ENCODE assay signal across 1 cellular context in the genomic region with DNA sequence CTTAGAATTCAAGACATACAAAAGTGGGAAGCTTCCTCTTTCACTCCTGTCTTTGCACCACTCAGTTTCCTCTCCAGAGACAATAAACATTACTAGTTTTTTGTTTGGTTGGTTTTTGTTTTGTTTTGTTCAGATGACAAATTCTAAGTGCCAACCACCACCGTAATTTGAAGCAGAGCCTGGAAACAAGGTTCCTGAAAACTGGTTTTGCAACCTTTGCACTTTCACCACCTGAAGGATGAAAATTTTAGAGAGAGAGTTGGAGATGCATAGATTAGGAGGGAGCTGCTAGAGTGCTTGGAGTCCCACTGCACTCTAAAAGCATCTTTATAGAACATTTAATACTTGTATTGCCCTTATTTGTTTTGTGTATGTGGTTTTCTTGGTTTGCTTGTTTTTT.
TF ChIP-seq lines count a peak whose summit lies in the region.

No MANE protein-coding gene starts in this region.

TF ChIP-seq in H1, 55 proteins besides CTCF, POLR2A, EP300 and RAD21 (continued from another document):
- no peak for TF ChIP-seq CBX8 (IDR thresholded peaks at IDR 0.05; ENCODE audit: borderline replicate concordance, low read depth, low read length)
- TF ChIP-seq, protein P1, sequence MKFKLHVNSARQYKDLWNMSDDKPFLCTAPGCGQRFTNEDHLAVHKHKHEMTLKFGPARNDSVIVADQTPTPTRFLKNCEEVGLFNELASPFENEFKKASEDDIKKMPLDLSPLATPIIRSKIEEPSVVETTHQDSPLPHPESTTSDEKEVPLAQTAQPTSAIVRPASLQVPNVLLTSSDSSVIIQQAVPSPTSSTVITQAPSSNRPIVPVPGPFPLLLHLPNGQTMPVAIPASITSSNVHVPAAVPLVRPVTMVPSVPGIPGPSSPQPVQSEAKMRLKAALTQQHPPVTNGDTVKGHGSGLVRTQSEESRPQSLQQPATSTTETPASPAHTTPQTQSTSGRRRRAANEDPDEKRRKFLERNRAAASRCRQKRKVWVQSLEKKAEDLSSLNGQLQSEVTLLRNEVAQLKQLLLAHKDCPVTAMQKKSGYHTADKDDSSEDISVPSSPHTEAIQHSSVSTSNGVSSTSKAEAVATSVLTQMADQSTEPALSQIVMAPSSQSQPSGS (IDR thresholded peaks at IDR 0.05; ENCODE audit: low read length), result no peak
- no peak for TF ChIP-seq FOSL1 (IDR thresholded peaks at IDR 0.05; ENCODE audit: insufficient read depth, low read depth, low read length)
- no peak for TF ChIP-seq JUND (IDR thresholded peaks at IDR 0.05; ENCODE audit: low read length)
- TF ChIP-seq TCF12 (IDR thresholded peaks at IDR 0.05; ENCODE audit: low read depth, low read length), result no peak
